ENCODE assay signal across 8 cellular contexts in genomic region chr1:207963429-207964194, GRCh38. TPM values are rescaled to one million over a fixed set of nuclear protein-coding genes. Genes with fewer than 3 reads are reported as not detected.
DNase-seq lines count a peak whose midpoint lies in the region; ATAC-seq, FAIRE-seq and TF ChIP-seq lines count a peak whose summit lies in the region.

No MANE protein-coding gene starts in this region.

- no peaks in the 10 kb centered on the region for H3K9me3 ChIP-seq in kidney (ENCODE audit: control insufficient read depth in 1 of 2, low read length in 2 of 2)

- DNase-seq in AG08396 (ENCODE audit: low spot score) (peak; percentile 99), NCI-H2196 (lab: John Stamatoyannopoulos, UW; ENCODE audit: unreplicated experiment) (peak; percentile 95), kidney (peak; percentile 96)
- peak; percentile 63 to 81 for DNase-seq in central memory CD8-positive, alpha-beta T cell (ENCODE audit: low spot score in 2 of 2)
- DNase-seq in stimulated activated CD4-positive, alpha-beta T cell treated with anti-CD3 and anti-CD28 coated beads, Interleukin-15, amount 100 ng/mL, for 1 hour (ENCODE audit: low read depth in 1 of 2, low spot score in 1 of 2), result peak; percentile 72 to 77

- no peaks in the 10 kb centered on the region for H3K9me3 Mint-ChIP-seq in central memory CD8-positive, alpha-beta T cell

- no peak for FAIRE-seq in kidney (lab: Jason Lieb, UNC)

- peak overlapping the region; percentile 71 to 93 for H3K27ac ChIP-seq in kidney (ENCODE audit: low read depth in 2 of 2, low read length in 2 of 2)

- TF ChIP-seq CTCF in kidney (IDR thresholded peaks at IDR 0.05; ENCODE audit: borderline replicate concordance, extremely low read depth, insufficient read depth), result peak; percentile 99

- peak overlapping the region; percentile 67 to 72 for H3K4me3 ChIP-seq in kidney (ENCODE audit: low read length in 2 of 2)

- peak overlapping the region; percentile 54 to 83 for H3K9ac ChIP-seq in kidney (ENCODE audit: low read length in 2 of 2)

- H3K4me1 Mint-ChIP-seq in central memory CD8-positive, alpha-beta T cell, result peaks cover 17% of the 10 kb centered on the region

- H3K4me1 ChIP-seq in kidney (ENCODE audit: control insufficient read depth in 1 of 2, insufficient read depth in 1 of 2, low read depth in 1 of 2, low read length in 2 of 2), result peaks cover 8 to 10% of the 10 kb centered on the region in 2 donors

- intact Hi-C loops in kidney (cut with DNase I), result loop anchor here (5.0 kb wide), 1 partner anchor 76 kb away; no protein-coding TSS in a partner anchor

- ATAC-seq in GM18870 (IDR thresholded peaks at IDR 0.05; ENCODE audit: unreplicated experiment), result peak; percentile 63
- peak; percentile 74 for ATAC-seq in HG03103 (IDR thresholded peaks at IDR 0.05; ENCODE audit: low read depth, unreplicated experiment)
- peak; percentile 76 to 86 for ATAC-seq in activated CD4-positive, CD25-positive, alpha-beta regulatory T cell treated with anti-CD3 and anti-CD28 coated beads, Interleukin-2, amount 50 U/mL, for 24 hours
- peak; percentile 75 for ATAC-seq in central memory CD8-positive, alpha-beta T cell (replicated peaks; ENCODE audit: extremely low read depth, poor library complexity, severe bottlenecking)

- peak overlapping the region; percentile 83 for H3K4me3 Mint-ChIP-seq in central memory CD8-positive, alpha-beta T cell

- H3K36me3 Mint-ChIP-seq in central memory CD8-positive, alpha-beta T cell (ENCODE audit: insufficient read depth), result no peaks in the 10 kb centered on the region

- H3K27ac Mint-ChIP-seq in central memory CD8-positive, alpha-beta T cell (ENCODE audit: low read depth), result peak overlapping the region; percentile 72

- H3K36me3 ChIP-seq in kidney (ENCODE audit: control insufficient read depth in 1 of 2, insufficient read depth in 2 of 2, low read length in 2 of 2), result no peaks in the 10 kb centered on the region

- H3K27me3 Mint-ChIP-seq in central memory CD8-positive, alpha-beta T cell, result peaks cover 19% of the 10 kb centered on the region

RNA-seq across cellular contexts. Expression of gene CD34, which starts 52.7 kb away (rescaled TPM):
- 50.9 TPM for total RNA-seq in kidney
- polyA plus RNA-seq in kidney (ENCODE audit: insufficient read depth, low read depth, low replicate concordance), result 69.4 TPM

Comparison
In these comparisons a context has a peak if more than half of its experiments do, and no peak if none do; other contexts are left out.
1. Peak in every context shown above with its lines: DNase-seq, ATAC-seq, H3K4me3 ChIP-seq and H3K27ac ChIP-seq.